In the genomic region with DNA sequence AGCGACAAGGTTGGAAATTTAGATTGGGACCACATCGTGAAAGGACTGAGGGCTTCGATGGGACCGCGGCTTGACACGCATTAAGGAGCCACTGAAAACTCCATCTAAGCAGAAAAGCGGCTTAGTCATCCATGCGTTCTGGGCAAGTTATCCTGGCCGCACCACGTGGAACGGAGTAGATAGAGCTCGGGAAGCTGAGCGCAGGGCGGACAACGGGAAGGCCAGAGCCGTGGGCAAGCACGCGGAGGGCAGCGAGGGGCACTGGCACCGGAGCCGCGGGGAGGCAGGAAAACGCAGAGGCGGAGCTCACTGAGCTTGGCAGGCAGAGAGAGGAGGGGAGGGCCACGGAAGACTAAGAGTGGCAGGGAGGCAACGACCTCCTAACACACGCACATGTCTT, we compare ENCODE assay signal across 13 cellular contexts.
DNase-seq lines count a peak whose midpoint lies in the region; ATAC-seq and TF ChIP-seq lines count a peak whose summit lies in the region.
"Had no signal": no experiment of that assay in that cellular context is flagged by ENCODE, and none has a peak within 500 bp of the region (broad histone marks: within the 10 kb centered on the region; RNA-seq: fewer than 3 reads in every experiment).

No MANE protein-coding gene starts in this region.

- H3K9me3 Mint-ChIP-seq in WTC11 = peaks cover 7% of the 10 kb centered on the region
- H3K9me3 Mint-ChIP-seq in stimulated activated memory B cell treated with anti-CD40 and anti-IgM and Interleukin-4, amounts not matched to agents 10 μg/mL and 1 μg/mL and 100 μg/mL, for 72 hours = peaks cover 2% of the 10 kb centered on the region

- peaks cover 8% of the 10 kb centered on the region for H3K36me3 Mint-ChIP-seq in WTC11
- peaks cover 30% of the 10 kb centered on the region for H3K36me3 Mint-ChIP-seq in stimulated activated memory B cell treated with anti-CD40 and anti-IgM and Interleukin-4, amounts not matched to agents 10 μg/mL and 1 μg/mL and 100 μg/mL, for 72 hours

- DNase-seq in stimulated activated CD4-positive, alpha-beta T cell treated with anti-CD3 and anti-CD28 coated beads, Interleukin-12 subunit alpha, Interleukin-12 subunit beta, amount 100 ng/mL, for 4 hours = peak; percentile 3
- no peak for DNase-seq in stimulated activated CD4-positive, alpha-beta T cell treated with anti-CD3 and anti-CD28 coated beads, Interleukin-2, amount 100 ng/mL, for 48 hours
- DNase-seq in WTC11 (ENCODE audit: low spot score) (no peak), iris pigment epithelial cell (ENCODE audit: low read depth) (peak; percentile 13), dedifferentiated amniotic fluid mesenchymal stem cell (ENCODE audit: extremely low spot score) (no peak), medulla oblongata (ENCODE audit: extremely low spot score) (no peak)
- DNase-seq: activated T-cell treated with anti-CD3 and anti-CD28 coated beads, Interleukin-2, amount 50 U/mL, for 4 hours; glutamatergic neuron; NCI-H2107; NK-92 treated with Interleukin-12 subunit alpha and Interleukin-12 subunit beta, amount 100 ng/mL, for 24 hours had no signal

- ATAC-seq in WTC11 = peak; percentile 51
- no peak for ATAC-seq in stimulated activated memory B cell treated with anti-CD40 and anti-IgM and Interleukin-4, amounts not matched to agents 10 μg/mL and 1 μg/mL and 100 μg/mL, for 72 hours
- no peak for ATAC-seq in GM19452 (IDR thresholded peaks at IDR 0.05; ENCODE audit: unreplicated experiment)
- ATAC-seq: left lung had no signal

- CTCF ChIA-PET in WTC11 (lab: Charles Lee) = no interaction called here

- peak overlapping the region; percentile 4 for H3K27ac Mint-ChIP-seq in WTC11
- H3K27ac Mint-ChIP-seq in stimulated activated memory B cell treated with anti-CD40 and anti-IgM and Interleukin-4, amounts not matched to agents 10 μg/mL and 1 μg/mL and 100 μg/mL, for 72 hours = no peak overlapping the region

- no peak overlapping the region for H3K4me3 Mint-ChIP-seq in WTC11
- peak overlapping the region; percentile 49 for H3K4me3 Mint-ChIP-seq in stimulated activated memory B cell treated with anti-CD40 and anti-IgM and Interleukin-4, amounts not matched to agents 10 μg/mL and 1 μg/mL and 100 μg/mL, for 72 hours
- H3K4me3 Mint-ChIP-seq: activated T-cell treated with anti-CD3 and anti-CD28 coated beads, Interleukin-2, amount 50 U/mL, for 4 hours had no signal

- POLR2A ChIA-PET in WTC11 (lab: Charles Lee) = no interaction called here

- no peaks in the 10 kb centered on the region for H3K27me3 Mint-ChIP-seq in WTC11 (ENCODE audit: low read depth)
- H3K27me3 Mint-ChIP-seq in stimulated activated memory B cell treated with anti-CD40 and anti-IgM and Interleukin-4, amounts not matched to agents 10 μg/mL and 1 μg/mL and 100 μg/mL, for 72 hours = no peaks in the 10 kb centered on the region

- peaks cover 22% of the 10 kb centered on the region for H3K4me1 Mint-ChIP-seq in WTC11
- peaks cover 11% of the 10 kb centered on the region for H3K4me1 Mint-ChIP-seq in stimulated activated memory B cell treated with anti-CD40 and anti-IgM and Interleukin-4, amounts not matched to agents 10 μg/mL and 1 μg/mL and 100 μg/mL, for 72 hours

- no peak for TF ChIP-seq CTCF in WTC11 (IDR thresholded peaks at IDR 0.05)

TF ChIP-seq in WTC11, 78 proteins besides CTCF, POLR2A, EP300 and RAD21:
- TF ChIP-seq, protein P1, sequence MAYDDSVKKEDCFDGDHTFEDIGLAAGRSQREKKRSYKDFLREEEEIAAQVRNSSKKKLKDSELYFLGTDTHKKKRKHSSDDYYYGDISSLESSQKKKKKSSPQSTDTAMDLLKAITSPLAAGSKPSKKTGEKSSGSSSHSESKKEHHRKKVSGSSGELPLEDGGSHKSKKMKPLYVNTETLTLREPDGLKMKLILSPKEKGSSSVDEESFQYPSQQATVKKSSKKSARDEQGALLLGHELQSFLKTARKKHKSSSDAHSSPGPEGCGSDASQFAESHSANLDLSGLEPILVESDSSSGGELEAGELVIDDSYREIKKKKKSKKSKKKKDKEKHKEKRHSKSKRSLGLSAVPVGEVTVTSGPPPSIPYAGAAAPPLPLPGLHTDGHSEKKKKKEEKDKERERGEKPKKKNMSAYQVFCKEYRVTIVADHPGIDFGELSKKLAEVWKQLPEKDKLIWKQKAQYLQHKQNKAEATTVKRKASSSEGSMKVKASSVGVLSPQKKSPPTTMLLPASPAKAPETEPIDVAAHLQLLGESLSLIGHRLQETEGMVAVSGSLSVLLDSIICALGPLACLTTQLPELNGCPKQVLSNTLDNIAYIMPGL (CRISPR knock-in tag; IDR thresholded peaks at IDR 0.05) = no peak
- TF ChIP-seq MXD4 (CRISPR knock-in tag; IDR thresholded peaks at IDR 0.05; ENCODE audit: borderline replicate concordance) = no peak
- no peak for TF ChIP-seq ZNF396 (CRISPR knock-in tag; IDR thresholded peaks at IDR 0.05; ENCODE audit: borderline replicate concordance)
- TF ChIP-seq PRRX2 (CRISPR knock-in tag; IDR thresholded peaks at IDR 0.05) = no peak
- no peak for TF ChIP-seq ATF3 (CRISPR knock-in tag; conservative IDR thresholded peaks at IDR 0.05)
- no peak for TF ChIP-seq AR (CRISPR knock-in tag; IDR thresholded peaks at IDR 0.05)
- TF ChIP-seq ZBTB21 (CRISPR knock-in tag; IDR thresholded peaks at IDR 0.05; ENCODE audit: borderline replicate concordance) = no peak
- no peak for TF ChIP-seq RORB (CRISPR knock-in tag; IDR thresholded peaks at IDR 0.05)
- no peak for TF ChIP-seq TEAD4 (CRISPR knock-in tag; IDR thresholded peaks at IDR 0.05)

Comparison
In these comparisons a context has a peak if more than half of its experiments do, and no peak if none do; other contexts are left out.
1. DNase-seq: peak in stimulated activated CD4-positive, alpha-beta T cell treated with anti-CD3 and anti-CD28 coated beads, Interleukin-12 subunit alpha, Interleukin-12 subunit beta, amount 100 ng/mL, for 4 hours (single experiment) and iris pigment epithelial cell (single experiment); none in stimulated activated CD4-positive, alpha-beta T cell treated with anti-CD3 and anti-CD28 coated beads, Interleukin-2, amount 100 ng/mL, for 48 hours (0 of 2), WTC11 (single experiment), dedifferentiated amniotic fluid mesenchymal stem cell (single experiment) and medulla oblongata (single experiment).